20 cellular contexts compared by ENCODE assay signal in genomic region chr12:65015850-65016249, GRCh38.
DNase-seq lines count a peak whose midpoint lies in the region; FAIRE-seq and TF ChIP-seq lines count a peak whose summit lies in the region.
"Had no signal": no experiment of that assay in that cellular context is flagged by ENCODE, and none has a peak within 500 bp of the region (broad histone marks: within the 10 kb centered on the region; RNA-seq: fewer than 3 reads in every experiment).

No MANE protein-coding gene starts in this region.

- no peak overlapping the region for H3K18ac ChIP-seq in mesenchymal stem cell (ENCODE audit: low read depth in 1 of 2, low read length in 2 of 2)

- no peak overlapping the region for H3K4me2 ChIP-seq in mesenchymal stem cell (ENCODE audit: low read length, poor library complexity, severe bottlenecking)

- DNase-seq in Ammon's horn (ENCODE audit: low spot score), result peak; percentile 42
- DNase-seq in Peyer's patch, result peak in 1 of 3 donors; percentile 55
- no peak for DNase-seq in kidney
- peak; percentile 17 for DNase-seq in mucosa of gallbladder (ENCODE audit: low spot score)
- DNase-seq in hepatic stellate cell (ENCODE audit: low spot score), result no peak
- DNase-seq in mesenchymal stem cell, result no peak
- no peak for DNase-seq in activated gamma-delta T cell treated with Interleukin-2 at 50 U/mL for 16 hours
- no peak for DNase-seq in HPDE6-E6E7 (ENCODE audit: extremely low spot score)
- DNase-seq: ACHN; CD4-positive, alpha-beta memory T cell; COR-L47; DMS153; DMS79 treated with DMSO at 0.1 percent for 48 hours; EL; GOT3; H9 had no signal

- H3K4me1 ChIP-seq in Peyer's patch (peaks cover 0 to 9% (median 0%) of the 10 kb centered on the region in 4 donors), kidney (ENCODE audit: control insufficient read depth in 1 of 2, insufficient read depth in 1 of 2, low read depth in 1 of 2, low read length in 2 of 2) (no peaks in the 10 kb centered on the region), mesenchymal stem cell (ENCODE audit: control insufficient read depth, insufficient read depth, low read depth, low read length) (no peaks in the 10 kb centered on the region)

- no peak overlapping the region for H4K8ac ChIP-seq in mesenchymal stem cell (ENCODE audit: low read length)

- TF ChIP-seq POLR2A in Peyer's patch (IDR thresholded peaks at IDR 0.05), result no peak

- intact Hi-C loops in kidney (cut with DNase I), result no loop called here

- H2AK5ac ChIP-seq in mesenchymal stem cell (ENCODE audit: low read length, severe bottlenecking), result no peak overlapping the region

- no peak overlapping the region for H3K23ac ChIP-seq in mesenchymal stem cell (ENCODE audit: low read length in 2 of 2)

- H3K9ac ChIP-seq in kidney (ENCODE audit: low read length in 2 of 2), result no peak overlapping the region
- H3K9ac ChIP-seq in mesenchymal stem cell (ENCODE audit: low read length), result no peak overlapping the region

- no peak overlapping the region for H2AFZ ChIP-seq in mesenchymal stem cell (ENCODE audit: low read depth, low read length)

- WGBS in mesenchymal stem cell, result 84% methylated on average over 6 of the region's 6 CpGs

- no peak overlapping the region for H2BK120ac ChIP-seq in mesenchymal stem cell (ENCODE audit: low read depth, low read length)

- H3K36me3 ChIP-seq in Peyer's patch (no peaks in the 10 kb centered on the region), kidney (ENCODE audit: control insufficient read depth in 1 of 2, insufficient read depth in 2 of 2, low read length in 2 of 2) (no peaks in the 10 kb centered on the region), mesenchymal stem cell (ENCODE audit: control insufficient read depth in 1 of 2, insufficient read depth in 2 of 2, low read depth in 1 of 2, low read length in 2 of 2) (no peaks in the 10 kb centered on the region)

- FAIRE-seq in kidney (lab: Jason Lieb, UNC), result no peak
- FAIRE-seq: D721Med, G401.6, GM12891 had no signal

- no peak overlapping the region for H2BK15ac ChIP-seq in mesenchymal stem cell (ENCODE audit: low read depth, poor library complexity, severe bottlenecking)

- H3K9me3 ChIP-seq in Peyer's patch (no peaks in the 10 kb centered on the region), kidney (ENCODE audit: control insufficient read depth in 1 of 2, low read length in 2 of 2) (no peaks in the 10 kb centered on the region), mesenchymal stem cell (ENCODE audit: control insufficient read depth, low read length) (no peaks in the 10 kb centered on the region)

- no peak for TF ChIP-seq CTCF in Peyer's patch (IDR thresholded peaks at IDR 0.05)
- TF ChIP-seq CTCF in kidney (IDR thresholded peaks at IDR 0.05; ENCODE audit: borderline replicate concordance, extremely low read depth, insufficient read depth), result no peak

- H3K27ac ChIP-seq in Peyer's patch (peak overlapping the region in 3 of 4 donors; percentile 3 to 62 (median 17)), kidney (ENCODE audit: low read depth in 2 of 2, low read length in 2 of 2) (peak overlapping the region; percentile 54 to 65), mesenchymal stem cell (ENCODE audit: low read length, poor library complexity, severe bottlenecking) (no peak overlapping the region)
- H3K27ac ChIP-seq: C4-2B had no signal

- no peak overlapping the region for H3K4ac ChIP-seq in mesenchymal stem cell (ENCODE audit: low read depth in 1 of 2, low read length in 2 of 2)

- no peak overlapping the region for H3K14ac ChIP-seq in mesenchymal stem cell (ENCODE audit: low read length in 2 of 2)

- H2BK5ac ChIP-seq in mesenchymal stem cell (ENCODE audit: low read depth, low read length, poor library complexity, severe bottlenecking), result no peak overlapping the region

- H3K4me3 ChIP-seq in Peyer's patch (no peak overlapping the region), kidney (ENCODE audit: low read length in 2 of 2) (no peak overlapping the region), mesenchymal stem cell (ENCODE audit: insufficient read depth in 1 of 2, low read depth in 1 of 2, low read length in 2 of 2) (no peak overlapping the region)

- H3K27me3 ChIP-seq in Peyer's patch (no peaks in the 10 kb centered on the region), mesenchymal stem cell (ENCODE audit: control insufficient read depth in 1 of 2, insufficient read depth in 1 of 2, low read length in 2 of 2) (peaks cover 35 to 39% of the 10 kb centered on the region in 2 experiments)

- no peaks in the 10 kb centered on the region for H3K79me1 ChIP-seq in mesenchymal stem cell (replicated peaks; ENCODE audit: low read length, poor library complexity, severe bottlenecking)

- no peak overlapping the region for H4K91ac ChIP-seq in mesenchymal stem cell (ENCODE audit: low read length)

- no peak overlapping the region for H2BK12ac ChIP-seq in mesenchymal stem cell (ENCODE audit: low read length in 2 of 2)

Comparison
In these comparisons a context has a peak if more than half of its experiments do, and no peak if none do; other contexts are left out.
1. DNase-seq: peak in Ammon's horn (single experiment) and mucosa of gallbladder (single experiment); none in kidney (single experiment), hepatic stellate cell (single experiment), mesenchymal stem cell (single experiment), activated gamma-delta T cell treated with Interleukin-2 at 50 U/mL for 16 hours (single experiment) and HPDE6-E6E7 (single experiment).